Comparison of ENCODE assay signal across 21 cellular contexts in genomic region chr2:109727929-109728447, GRCh38.
"Had no signal": no experiment of that assay in that cellular context is flagged by ENCODE, and none has a peak within 500 bp of the region (broad histone marks: within the 10 kb centered on the region; RNA-seq: fewer than 3 reads in every experiment).

No MANE protein-coding gene starts in this region.

- H3K36me3 ChIP-seq: cardiac muscle cell, left ventricle myocardium inferior, tibial artery, vagina, WERI-Rb-1 had no signal

- DNase-seq: activated CD4-positive, alpha-beta T cell treated with anti-CD3 and anti-CD28 coated beads, Interleukin-2, amount 50 U/mL, for 1 hour; activated CD4-positive, CD25-positive, alpha-beta regulatory T cell treated with anti-CD3 and anti-CD28 coated beads, Interleukin-2, amount 50 U/mL, for 72 hours; activated effector memory CD4-positive, alpha-beta T cell treated with Interleukin-2 at 50 U/mL for 16 hours; activated naive CD4-positive, alpha-beta T cell treated with anti-CD3 and anti-CD28 coated beads, Interleukin-2, amount 10 ng/mL, durations not matched to agents 7 days and 5 days; activated T-cell treated with anti-CD3 and anti-CD28 coated beads, Interleukin-2, amount 50 U/mL, for 72 hours; amygdala; dermis blood vessel endothelial cell; effector memory CD4-positive, alpha-beta T cell; foreskin melanocyte; hippocampal formation; left ventricle myocardium inferior; mucosa of descending colon; nephron progenitor cell; retina; stimulated activated CD4-positive, alpha-beta T cell treated with anti-CD3 and anti-CD28 coated beads, Interleukin-12 subunit alpha, Interleukin-12 subunit beta, amount 100 ng/mL, for 4 hours; stimulated activated naive CD8-positive, alpha-beta T cell treated with anti-CD3 and anti-CD28 coated beads, Interleukin-15, amount 100 ng/mL, for 72 hours; WERI-Rb-1 had no signal

- H3K4me1 ChIP-seq: left ventricle myocardium inferior, tibial artery had no signal

- ATAC-seq: stimulated activated naive CD8-positive, alpha-beta T cell treated with anti-CD3 and anti-CD28 coated beads, Interleukin-15, amount 100 ng/mL, for 72 hours had no signal

- H3K4me1 Mint-ChIP-seq: activated naive CD4-positive, alpha-beta T cell treated with anti-CD3 and anti-CD28 coated beads, Interleukin-2, amount 10 ng/mL, durations not matched to agents 7 days and 5 days; memory B cell; stimulated activated naive CD8-positive, alpha-beta T cell treated with anti-CD3 and anti-CD28 coated beads, Interleukin-15, amount 100 ng/mL, for 72 hours had no signal

- H3K27me3 ChIP-seq: cardiac muscle cell, tibial artery, vagina had no signal

- H3K27ac Mint-ChIP-seq: activated naive CD4-positive, alpha-beta T cell treated with anti-CD3 and anti-CD28 coated beads, Interleukin-2, amount 10 ng/mL, durations not matched to agents 7 days and 5 days; activated T-cell treated with anti-CD3 and anti-CD28 coated beads, Interleukin-2, amount 50 U/mL, for 72 hours; memory B cell; nephron progenitor cell; stimulated activated naive CD8-positive, alpha-beta T cell treated with anti-CD3 and anti-CD28 coated beads, Interleukin-15, amount 100 ng/mL, for 72 hours had no signal

- H3K4me3 ChIP-seq: cardiac muscle cell, left ventricle myocardium inferior, mucosa of descending colon, tibial artery, vagina had no signal

- H3K36me3 Mint-ChIP-seq: activated naive CD4-positive, alpha-beta T cell treated with anti-CD3 and anti-CD28 coated beads, Interleukin-2, amount 10 ng/mL, durations not matched to agents 7 days and 5 days; memory B cell had no signal

- H3K9me3 Mint-ChIP-seq: activated naive CD4-positive, alpha-beta T cell treated with anti-CD3 and anti-CD28 coated beads, Interleukin-2, amount 10 ng/mL, durations not matched to agents 7 days and 5 days; memory B cell; stimulated activated naive CD8-positive, alpha-beta T cell treated with anti-CD3 and anti-CD28 coated beads, Interleukin-15, amount 100 ng/mL, for 72 hours had no signal

- H3K4me3 Mint-ChIP-seq: activated naive CD4-positive, alpha-beta T cell treated with anti-CD3 and anti-CD28 coated beads, Interleukin-2, amount 10 ng/mL, durations not matched to agents 7 days and 5 days; activated T-cell treated with anti-CD3 and anti-CD28 coated beads, Interleukin-2, amount 50 U/mL, for 72 hours; memory B cell; nephron progenitor cell; stimulated activated naive CD8-positive, alpha-beta T cell treated with anti-CD3 and anti-CD28 coated beads, Interleukin-15, amount 100 ng/mL, for 72 hours had no signal

- H3K9me3 ChIP-seq: mucosa of descending colon, vagina had no signal

- H3K27ac ChIP-seq: cardiac muscle cell, left ventricle myocardium inferior, tibial artery, WERI-Rb-1 had no signal
